12 cellular contexts compared by ENCODE assay signal in genomic region chr17:59152925-59153324, GRCh38. TPM values are rescaled to one million over a fixed set of nuclear protein-coding genes. Genes with fewer than 3 reads are reported as not detected.
DNase-seq lines count a peak whose midpoint lies in the region; ATAC-seq and TF ChIP-seq lines count a peak whose summit lies in the region.
"Had no signal": no experiment of that assay in that cellular context is flagged by ENCODE, and none has a peak within 500 bp of the region (broad histone marks: within the 10 kb centered on the region; RNA-seq: fewer than 3 reads in every experiment).

No MANE protein-coding gene starts in this region.

- H2AK5ac ChIP-seq in mesenchymal stem cell (ENCODE audit: low read length, severe bottlenecking) = no peak overlapping the region

- WGBS in mesenchymal stem cell = no CpG with 5 or more reads among the region's 1 CpG

- no peak for TF ChIP-seq RAD21 in HCT116 (IDR thresholded peaks at IDR 0.05; ENCODE audit: low read depth)

- peak overlapping the region; percentile 82 to 95 (median 91); a peak in 18 of 22 replicates for H3K9ac ChIP-seq in BLaER1 treated with 17β-estradiol and CSF1 and Interleukin-3, amounts not matched to agents 10 nM and 100 nM
- H3K9ac ChIP-seq in HCT116 (ENCODE audit: low read length) (peak overlapping the region; percentile 94), mesenchymal stem cell (ENCODE audit: low read length) (peak overlapping the region; percentile 93)

- peaks cover 0 to 21% (median 4%) of the 10 kb centered on the region in 11 experiments; a peak in 6 of 22 replicates for H4K20me1 ChIP-seq in BLaER1 treated with 17β-estradiol and CSF1 and Interleukin-3, amounts not matched to agents 10 nM and 100 nM
- no peaks in the 10 kb centered on the region for H4K20me1 ChIP-seq in HCT116 (ENCODE audit: insufficient read depth)

- H3K27me3 ChIP-seq in BLaER1 treated with 17β-estradiol and CSF1 and Interleukin-3, amounts not matched to agents 10 nM and 100 nM = no peaks in the 10 kb centered on the region
- H3K27me3 ChIP-seq in HCT116 (ENCODE audit: insufficient read depth, low read length) = no peaks in the 10 kb centered on the region
- H3K27me3 ChIP-seq in mesenchymal stem cell (ENCODE audit: control insufficient read depth in 1 of 2, insufficient read depth in 1 of 2, low read length in 2 of 2) = no peaks in the 10 kb centered on the region
- H3K27me3 ChIP-seq: ascending aorta, esophagus squamous epithelium, ovary had no signal

- no peak overlapping the region for H2BK120ac ChIP-seq in mesenchymal stem cell (ENCODE audit: low read depth, low read length)

- no peak overlapping the region for H3K14ac ChIP-seq in mesenchymal stem cell (ENCODE audit: low read length in 2 of 2)

- no peak overlapping the region for H4K91ac ChIP-seq in mesenchymal stem cell (ENCODE audit: low read length)

- H3K9me3 ChIP-seq in BLaER1 treated with 17β-estradiol and CSF1 and Interleukin-3, amounts not matched to agents 10 nM and 100 nM (replicated peaks in 1 of 11) = peaks cover 0 to 11% (median 0%) of the 10 kb centered on the region in 11 experiments; a peak in 5 of 22 replicates
- H3K9me3 ChIP-seq in HCT116 (ENCODE audit: control insufficient read depth in 1 of 2, insufficient read depth in 1 of 2, low read depth in 1 of 2, low read length in 2 of 2) (no peaks in the 10 kb centered on the region), mesenchymal stem cell (ENCODE audit: control insufficient read depth, low read length) (no peaks in the 10 kb centered on the region)
- H3K9me3 ChIP-seq: ascending aorta, esophagus squamous epithelium, ovary had no signal

- DNase-seq in HCT116 (ENCODE audit: low read depth, low spot score) (no peak), mesenchymal stem cell (no peak), SHP77 treated with DMSO at 0.1 percent for 48 hours (lab: John Stamatoyannopoulos, UW) (no peak)
- DNase-seq in activated CD4-positive, alpha-beta T cell treated with anti-CD3 and anti-CD28 coated beads, Interleukin-2, amount 50 U/mL, for 4 hours = no peak
- DNase-seq: esophagus squamous epithelium; left cardiac atrium; ovary; stimulated activated CD4-positive, alpha-beta T cell treated with anti-CD3 and anti-CD28 coated beads, Interleukin-2, amount 100 ng/mL, for 48 hours had no signal

- H3K79me1 ChIP-seq in mesenchymal stem cell (replicated peaks; ENCODE audit: low read length, poor library complexity, severe bottlenecking) = no peaks in the 10 kb centered on the region

- CTCF ChIA-PET in HCT116 (lab: Charles Lee) = no interaction called here

- no peak overlapping the region for H3K23ac ChIP-seq in mesenchymal stem cell (ENCODE audit: low read length in 2 of 2)

- BruUV-seq in HCT116 (replicated peaks; lab: Mats Ljungman, UMichigan) = no TSS peak

- intact Hi-C loops in HCT116 (cut with micrococcal nuclease) = no loop called here

- peak overlapping the region in 7 of 11 experiments; percentile 5 to 93 (median 92); a peak in 10 of 22 replicates for H3K27ac ChIP-seq in BLaER1 treated with 17β-estradiol and CSF1 and Interleukin-3, amounts not matched to agents 10 nM and 100 nM
- H3K27ac ChIP-seq in HCT116 (ENCODE audit: low read depth, low read length) (no peak overlapping the region), mesenchymal stem cell (ENCODE audit: low read length, poor library complexity, severe bottlenecking) (no peak overlapping the region)

- H2BK15ac ChIP-seq in mesenchymal stem cell (ENCODE audit: low read depth, poor library complexity, severe bottlenecking) = no peak overlapping the region

- peaks cover 0 to 39% (median 21%) of the 10 kb centered on the region in 11 experiments; a peak in 12 of 22 replicates for H3K36me3 ChIP-seq in BLaER1 treated with 17β-estradiol and CSF1 and Interleukin-3, amounts not matched to agents 10 nM and 100 nM
- H3K36me3 ChIP-seq in HCT116 (ENCODE audit: control insufficient read depth in 1 of 2, insufficient read depth in 2 of 2, low read length in 2 of 2) (no peaks in the 10 kb centered on the region), mesenchymal stem cell (ENCODE audit: control insufficient read depth in 1 of 2, insufficient read depth in 2 of 2, low read depth in 1 of 2, low read length in 2 of 2) (no peaks in the 10 kb centered on the region)
- H3K36me3 ChIP-seq: ascending aorta, esophagus squamous epithelium, ovary had no signal

- no peaks in the 10 kb centered on the region for H3K9me2 ChIP-seq in HCT116 (ENCODE audit: insufficient read depth)

- RAD21 ChIA-PET in HCT116 (lab: Charles Lee; ENCODE audit: low non-redundant PET in 1 of 2, low total read pairs in 2 of 2, uncharacterized antibody in 2 of 2, unreplicated experiment in 2 of 2) = no interaction called here

- no peak overlapping the region for H2AFZ ChIP-seq in HCT116 (ENCODE audit: low read depth, low read length, poor library complexity, severe bottlenecking)
- no peak overlapping the region for H2AFZ ChIP-seq in mesenchymal stem cell (ENCODE audit: low read depth, low read length)

- POLR2A ChIA-PET in HCT116 (lab: Charles Lee) = no interaction called here

- H3K4me2 ChIP-seq in BLaER1 treated with 17β-estradiol and CSF1 and Interleukin-3, amounts not matched to agents 10 nM and 100 nM = peak overlapping the region; percentile 73 to 93 (median 85); a peak in 21 of 22 replicates
- H3K4me2 ChIP-seq in HCT116 (ENCODE audit: low read length) (peak overlapping the region; percentile 86), mesenchymal stem cell (ENCODE audit: low read length, poor library complexity, severe bottlenecking) (no peak overlapping the region)

- no peak overlapping the region for H2BK5ac ChIP-seq in mesenchymal stem cell (ENCODE audit: low read depth, low read length, poor library complexity, severe bottlenecking)

- no peak overlapping the region for H3K18ac ChIP-seq in mesenchymal stem cell (ENCODE audit: low read depth in 1 of 2, low read length in 2 of 2)

- H3K4me1 ChIP-seq in BLaER1 treated with 17β-estradiol and CSF1 and Interleukin-3, amounts not matched to agents 10 nM and 100 nM = peaks cover 40 to 59% (median 48%) of the 10 kb centered on the region in 10 experiments
- H3K4me1 ChIP-seq in HCT116 (ENCODE audit: control insufficient read depth in 1 of 2, insufficient read depth in 2 of 2, low read length in 2 of 2) (peaks cover 19 to 34% of the 10 kb centered on the region in 2 experiments), mesenchymal stem cell (ENCODE audit: control insufficient read depth, insufficient read depth, low read depth, low read length) (peaks cover 6% of the 10 kb centered on the region)

- peak overlapping the region in 9 of 10 experiments; percentile 76 to 90 (median 82); a peak in 12 of 20 replicates for H3K4me3 ChIP-seq in BLaER1 treated with 17β-estradiol and CSF1 and Interleukin-3, amounts not matched to agents 10 nM and 100 nM
- H3K4me3 ChIP-seq in HCT116 (replicated peaks in 1 of 2; ENCODE audit: low read depth in 1 of 2, low read length in 2 of 2) = peak overlapping the region; percentile 71 to 80; a peak in 3 of 4 replicates
- H3K4me3 ChIP-seq in WI38 (ENCODE audit: low read depth, low read length) = peak overlapping the region; percentile 79
- H3K4me3 ChIP-seq in mesenchymal stem cell (ENCODE audit: insufficient read depth in 1 of 2, low read depth in 1 of 2, low read length in 2 of 2) = peak overlapping the region in 1 of 2 experiments; percentile 89

- TF ChIP-seq POLR2A in HCT116 (IDR thresholded peaks at IDR 0.05; ENCODE audit: borderline replicate concordance, extremely low read depth, insufficient read depth, insufficient read length) = no peak

- H3K4ac ChIP-seq in mesenchymal stem cell (ENCODE audit: low read depth in 1 of 2, low read length in 2 of 2) = no peak overlapping the region

- TF ChIP-seq CTCF in HCT116 (IDR thresholded peaks at IDR 0.05 in 2 of 3, conservative IDR thresholded peaks at IDR 0.05 in 1 of 3; ENCODE audit: borderline replicate concordance in 1 of 3, insufficient read depth in 1 of 3, low read depth in 2 of 3, low read length in 2 of 3) = no peak
- no peak for TF ChIP-seq CTCF in WI38 (IDR thresholded peaks at IDR 0.05; ENCODE audit: low read depth, low read length)

- H4K8ac ChIP-seq in mesenchymal stem cell (ENCODE audit: low read length) = no peak overlapping the region

- no peak for ATAC-seq in HCT116
- ATAC-seq in HG02642 (IDR thresholded peaks at IDR 0.05; ENCODE audit: poor library complexity, unreplicated experiment) = no peak
- ATAC-seq: left cardiac atrium had no signal

- H2BK12ac ChIP-seq in mesenchymal stem cell (ENCODE audit: low read length in 2 of 2) = no peak overlapping the region

- peaks cover 89% of the 10 kb centered on the region for H3K79me2 ChIP-seq in HCT116 (ENCODE audit: insufficient read depth, low read length)

TF ChIP-seq in HCT116, 20 proteins besides CTCF, POLR2A, EP300 and RAD21 (continues in another document):
- TF ChIP-seq MAX (IDR thresholded peaks at IDR 0.05) = no peak; the same call in 1 of the 2 replicates
- no peak for TF ChIP-seq EZH2phosphoT487 (IDR thresholded peaks at IDR 0.05; ENCODE audit: borderline replicate concordance)
- TF ChIP-seq FOSL1 (IDR thresholded peaks at IDR 0.05; ENCODE audit: low read depth) = no peak
- no peak for TF ChIP-seq EGR1 (IDR thresholded peaks at IDR 0.05; ENCODE audit: low read depth)
- TF ChIP-seq ATF3 (IDR thresholded peaks at IDR 0.05) = no peak
- TF ChIP-seq POLR2AphosphoS5 (IDR thresholded peaks at IDR 0.05; ENCODE audit: low read depth, low read length) = no peak
- no peak for TF ChIP-seq CBX3 (IDR thresholded peaks at IDR 0.05; ENCODE audit: low read depth)

RNA-seq across cellular contexts. Expression of gene SKA2, which starts 2.1 kb away (rescaled TPM):
- 72.8 TPM for total RNA-seq in HCT116 (2021; ENCODE audit: unreplicated experiment)
- polyA plus RNA-seq in HCT116 (2012) = 22.3 and 38.5 TPM in 2 replicates
- 112 TPM for polyA plus RNA-seq in mesenchymal stem cell (2013, experiment 1 of 2)
- polyA plus RNA-seq in mesenchymal stem cell (2013, experiment 2 of 2) = 114 TPM

RNA-seq across cellular contexts. Expression of gene PRR11, which starts 2.6 kb away (rescaled TPM):
- 86.7 TPM for total RNA-seq in HCT116 (2021; ENCODE audit: unreplicated experiment)
- 53.5 and 82.5 TPM in 2 replicates for polyA plus RNA-seq in HCT116 (2012)
- polyA plus RNA-seq in mesenchymal stem cell (2013, experiment 1 of 2) = 14.2 TPM
- polyA plus RNA-seq in mesenchymal stem cell (2013, experiment 2 of 2) = 21.3 TPM

RNA-seq across cellular contexts. Expression of gene TRIM37, which starts 46.2 kb away (rescaled TPM):
- total RNA-seq in HCT116 (2021; ENCODE audit: unreplicated experiment) = 55.7 TPM
- polyA plus RNA-seq in HCT116 (2012) = 19.5 and 21.8 TPM in 2 replicates
- polyA plus RNA-seq in mesenchymal stem cell (2013, experiment 1 of 2) = 19.3 TPM
- polyA plus RNA-seq in mesenchymal stem cell (2013, experiment 2 of 2) = 19.8 TPM

RNA-seq across cellular contexts. Expression of gene SMG8, which starts 56.9 kb away (rescaled TPM):
- total RNA-seq in HCT116 (2021; ENCODE audit: unreplicated experiment) = 21.5 TPM
- 9.3 and 12.4 TPM in 2 replicates for polyA plus RNA-seq in HCT116 (2012)
- polyA plus RNA-seq in mesenchymal stem cell (2013, experiment 1 of 2) = 11.0 TPM
- polyA plus RNA-seq in mesenchymal stem cell (2013, experiment 2 of 2) = 11.1 TPM

Comparison
In these comparisons a context has a peak if more than half of its experiments do, and no peak if none do; other contexts are left out.
1. H3K27ac ChIP-seq: peak in BLaER1 treated with 17β-estradiol and CSF1 and Interleukin-3, amounts not matched to agents 10 nM and 100 nM (7 of 11); none in HCT116 (single experiment) and mesenchymal stem cell (single experiment).
2. Peak in every context shown above with its lines, with median percentiles within 50 percentile points of each other: H3K9ac ChIP-seq.